Comparison of ENCODE assay signal across 2 cellular contexts in the genomic region with DNA sequence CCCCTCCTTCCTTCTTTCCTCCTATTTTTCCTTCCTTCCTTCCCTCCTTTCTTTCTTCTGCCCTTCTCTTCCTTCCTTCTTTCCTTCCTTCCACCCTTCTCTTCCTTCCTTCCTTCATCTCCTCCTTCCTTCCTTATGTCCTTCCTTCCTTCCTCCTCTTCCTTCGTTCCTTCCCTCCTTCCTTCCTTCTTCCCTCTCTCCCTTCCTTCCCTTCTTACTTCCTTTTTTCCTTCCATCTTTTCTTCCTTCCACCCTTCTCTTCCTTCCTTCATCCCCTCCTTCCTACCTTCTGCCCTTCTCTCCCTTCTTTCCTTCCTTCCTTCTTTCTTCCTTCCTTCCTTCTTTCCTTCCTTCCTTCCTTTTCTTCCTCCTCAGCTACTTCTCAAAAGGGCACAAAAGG.
TF ChIP-seq lines count a peak whose summit lies in the region.

No MANE protein-coding gene starts in this region.

TF ChIP-seq in HepG2, 621 proteins besides CTCF, POLR2A, EP300 and RAD21 (continued from another document):
- TF ChIP-seq, protein P1, sequence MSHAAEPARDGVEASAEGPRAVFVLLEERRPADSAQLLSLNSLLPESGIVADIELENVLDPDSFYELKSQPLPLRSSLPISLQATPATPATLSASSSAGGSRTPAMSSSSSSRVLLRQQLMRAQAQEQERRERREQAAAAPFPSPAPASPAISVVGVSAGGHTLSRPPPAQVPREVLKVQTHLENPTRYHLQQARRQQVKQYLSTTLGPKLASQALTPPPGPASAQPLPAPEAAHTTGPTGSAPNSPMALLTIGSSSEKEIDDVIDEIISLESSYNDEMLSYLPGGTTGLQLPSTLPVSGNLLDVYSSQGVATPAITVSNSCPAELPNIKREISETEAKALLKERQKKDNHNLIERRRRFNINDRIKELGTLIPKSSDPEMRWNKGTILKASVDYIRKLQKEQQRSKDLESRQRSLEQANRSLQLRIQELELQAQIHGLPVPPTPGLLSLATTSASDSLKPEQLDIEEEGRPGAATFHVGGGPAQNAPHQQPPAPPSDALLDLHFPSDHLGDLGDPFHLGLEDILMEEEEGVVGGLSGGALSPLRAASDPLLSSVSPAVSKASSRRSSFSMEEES (CRISPR knock-in tag; IDR thresholded peaks at IDR 0.05), result no peak

TF ChIP-seq in HEK293, 187 proteins besides CTCF, POLR2A, EP300 and RAD21 (continued from another document and continues in another):
- TF ChIP-seq, protein P2, sequence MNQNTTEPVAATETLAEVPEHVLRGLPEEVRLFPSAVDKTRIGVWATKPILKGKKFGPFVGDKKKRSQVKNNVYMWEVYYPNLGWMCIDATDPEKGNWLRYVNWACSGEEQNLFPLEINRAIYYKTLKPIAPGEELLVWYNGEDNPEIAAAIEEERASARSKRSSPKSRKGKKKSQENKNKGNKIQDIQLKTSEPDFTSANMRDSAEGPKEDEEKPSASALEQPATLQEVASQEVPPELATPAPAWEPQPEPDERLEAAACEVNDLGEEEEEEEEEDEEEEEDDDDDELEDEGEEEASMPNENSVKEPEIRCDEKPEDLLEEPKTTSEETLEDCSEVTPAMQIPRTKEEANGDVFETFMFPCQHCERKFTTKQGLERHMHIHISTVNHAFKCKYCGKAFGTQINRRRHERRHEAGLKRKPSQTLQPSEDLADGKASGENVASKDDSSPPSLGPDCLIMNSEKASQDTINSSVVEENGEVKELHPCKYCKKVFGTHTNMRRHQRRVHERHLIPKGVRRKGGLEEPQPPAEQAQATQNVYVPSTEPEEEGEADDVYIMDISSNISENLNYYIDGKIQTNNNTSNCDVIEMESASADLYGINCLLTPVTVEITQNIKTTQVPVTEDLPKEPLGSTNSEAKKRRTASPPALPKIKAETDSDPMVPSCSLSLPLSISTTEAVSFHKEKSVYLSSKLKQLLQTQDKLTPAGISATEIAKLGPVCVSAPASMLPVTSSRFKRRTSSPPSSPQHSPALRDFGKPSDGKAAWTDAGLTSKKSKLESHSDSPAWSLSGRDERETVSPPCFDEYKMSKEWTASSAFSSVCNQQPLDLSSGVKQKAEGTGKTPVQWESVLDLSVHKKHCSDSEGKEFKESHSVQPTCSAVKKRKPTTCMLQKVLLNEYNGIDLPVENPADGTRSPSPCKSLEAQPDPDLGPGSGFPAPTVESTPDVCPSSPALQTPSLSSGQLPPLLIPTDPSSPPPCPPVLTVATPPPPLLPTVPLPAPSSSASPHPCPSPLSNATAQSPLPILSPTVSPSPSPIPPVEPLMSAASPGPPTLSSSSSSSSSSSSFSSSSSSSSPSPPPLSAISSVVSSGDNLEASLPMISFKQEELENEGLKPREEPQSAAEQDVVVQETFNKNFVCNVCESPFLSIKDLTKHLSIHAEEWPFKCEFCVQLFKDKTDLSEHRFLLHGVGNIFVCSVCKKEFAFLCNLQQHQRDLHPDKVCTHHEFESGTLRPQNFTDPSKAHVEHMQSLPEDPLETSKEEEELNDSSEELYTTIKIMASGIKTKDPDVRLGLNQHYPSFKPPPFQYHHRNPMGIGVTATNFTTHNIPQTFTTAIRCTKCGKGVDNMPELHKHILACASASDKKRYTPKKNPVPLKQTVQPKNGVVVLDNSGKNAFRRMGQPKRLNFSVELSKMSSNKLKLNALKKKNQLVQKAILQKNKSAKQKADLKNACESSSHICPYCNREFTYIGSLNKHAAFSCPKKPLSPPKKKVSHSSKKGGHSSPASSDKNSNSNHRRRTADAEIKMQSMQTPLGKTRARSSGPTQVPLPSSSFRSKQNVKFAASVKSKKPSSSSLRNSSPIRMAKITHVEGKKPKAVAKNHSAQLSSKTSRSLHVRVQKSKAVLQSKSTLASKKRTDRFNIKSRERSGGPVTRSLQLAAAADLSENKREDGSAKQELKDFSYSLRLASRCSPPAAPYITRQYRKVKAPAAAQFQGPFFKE (tag by site-specific recombination; IDR thresholded peaks at IDR 0.05; ENCODE audit: borderline replicate concordance), result 0 out of 2 replicates have a peak, but pooled peaks have one; percentile 19
- TF ChIP-seq ZNF266 (tag by site-specific recombination; IDR thresholded peaks at IDR 0.05; ENCODE audit: low read depth), result peak; percentile 47; the same call in 1 of the 2 replicates
- TF ChIP-seq KLF7 (tag by site-specific recombination; IDR thresholded peaks at IDR 0.05; ENCODE audit: borderline replicate concordance), result no peak
- no peak for TF ChIP-seq ZNF529 (tag by site-specific recombination; IDR thresholded peaks at IDR 0.05; ENCODE audit: insufficient replicate concordance)
- TF ChIP-seq SALL2 (tag by site-specific recombination; IDR thresholded peaks at IDR 0.05; ENCODE audit: borderline replicate concordance), result 0 out of 2 replicates have a peak, but pooled peaks have one; percentile 79
- peak; percentile 99 for TF ChIP-seq ZNF366 (tag by site-specific recombination; conservative IDR thresholded peaks at IDR 0.05)
- TF ChIP-seq, protein P3, sequence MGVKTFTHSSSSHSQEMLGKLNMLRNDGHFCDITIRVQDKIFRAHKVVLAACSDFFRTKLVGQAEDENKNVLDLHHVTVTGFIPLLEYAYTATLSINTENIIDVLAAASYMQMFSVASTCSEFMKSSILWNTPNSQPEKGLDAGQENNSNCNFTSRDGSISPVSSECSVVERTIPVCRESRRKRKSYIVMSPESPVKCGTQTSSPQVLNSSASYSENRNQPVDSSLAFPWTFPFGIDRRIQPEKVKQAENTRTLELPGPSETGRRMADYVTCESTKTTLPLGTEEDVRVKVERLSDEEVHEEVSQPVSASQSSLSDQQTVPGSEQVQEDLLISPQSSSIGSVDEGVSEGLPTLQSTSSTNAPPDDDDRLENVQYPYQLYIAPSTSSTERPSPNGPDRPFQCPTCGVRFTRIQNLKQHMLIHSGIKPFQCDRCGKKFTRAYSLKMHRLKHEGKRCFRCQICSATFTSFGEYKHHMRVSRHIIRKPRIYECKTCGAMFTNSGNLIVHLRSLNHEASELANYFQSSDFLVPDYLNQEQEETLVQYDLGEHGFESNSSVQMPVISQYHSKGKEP (tag by site-specific recombination; IDR thresholded peaks at IDR 0.05), result no peak
- TF ChIP-seq ZNF114 (tag by site-specific recombination; IDR thresholded peaks at IDR 0.05), result 0 out of 2 replicates have a peak, but pooled peaks have one; percentile 57
- TF ChIP-seq, protein P4, sequence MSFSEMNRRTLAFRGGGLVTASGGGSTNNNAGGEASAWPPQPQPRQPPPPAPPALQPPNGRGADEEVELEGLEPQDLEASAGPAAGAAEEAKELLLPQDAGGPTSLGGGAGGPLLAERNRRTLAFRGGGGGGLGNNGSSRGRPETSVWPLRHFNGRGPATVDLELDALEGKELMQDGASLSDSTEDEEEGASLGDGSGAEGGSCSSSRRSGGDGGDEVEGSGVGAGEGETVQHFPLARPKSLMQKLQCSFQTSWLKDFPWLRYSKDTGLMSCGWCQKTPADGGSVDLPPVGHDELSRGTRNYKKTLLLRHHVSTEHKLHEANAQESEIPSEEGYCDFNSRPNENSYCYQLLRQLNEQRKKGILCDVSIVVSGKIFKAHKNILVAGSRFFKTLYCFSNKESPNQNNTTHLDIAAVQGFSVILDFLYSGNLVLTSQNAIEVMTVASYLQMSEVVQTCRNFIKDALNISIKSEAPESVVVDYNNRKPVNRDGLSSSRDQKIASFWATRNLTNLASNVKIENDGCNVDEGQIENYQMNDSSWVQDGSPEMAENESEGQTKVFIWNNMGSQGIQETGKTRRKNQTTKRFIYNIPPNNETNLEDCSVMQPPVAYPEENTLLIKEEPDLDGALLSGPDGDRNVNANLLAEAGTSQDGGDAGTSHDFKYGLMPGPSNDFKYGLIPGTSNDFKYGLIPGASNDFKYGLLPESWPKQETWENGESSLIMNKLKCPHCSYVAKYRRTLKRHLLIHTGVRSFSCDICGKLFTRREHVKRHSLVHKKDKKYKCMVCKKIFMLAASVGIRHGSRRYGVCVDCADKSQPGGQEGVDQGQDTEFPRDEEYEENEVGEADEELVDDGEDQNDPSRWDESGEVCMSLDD (tag by site-specific recombination; IDR thresholded peaks at IDR 0.05), result 0 out of 2 replicates have a peak, but pooled peaks have one; percentile 31
- peak; percentile 82; the same call in 1 of the 2 replicates for TF ChIP-seq ZNF785 (tag by site-specific recombination; IDR thresholded peaks at IDR 0.05)
- no peak for TF ChIP-seq KLF1 (tag by site-specific recombination; IDR thresholded peaks at IDR 0.05)
- no peak for TF ChIP-seq OVOL3 (tag by site-specific recombination; IDR thresholded peaks at IDR 0.05)
- TF ChIP-seq, protein P5, sequence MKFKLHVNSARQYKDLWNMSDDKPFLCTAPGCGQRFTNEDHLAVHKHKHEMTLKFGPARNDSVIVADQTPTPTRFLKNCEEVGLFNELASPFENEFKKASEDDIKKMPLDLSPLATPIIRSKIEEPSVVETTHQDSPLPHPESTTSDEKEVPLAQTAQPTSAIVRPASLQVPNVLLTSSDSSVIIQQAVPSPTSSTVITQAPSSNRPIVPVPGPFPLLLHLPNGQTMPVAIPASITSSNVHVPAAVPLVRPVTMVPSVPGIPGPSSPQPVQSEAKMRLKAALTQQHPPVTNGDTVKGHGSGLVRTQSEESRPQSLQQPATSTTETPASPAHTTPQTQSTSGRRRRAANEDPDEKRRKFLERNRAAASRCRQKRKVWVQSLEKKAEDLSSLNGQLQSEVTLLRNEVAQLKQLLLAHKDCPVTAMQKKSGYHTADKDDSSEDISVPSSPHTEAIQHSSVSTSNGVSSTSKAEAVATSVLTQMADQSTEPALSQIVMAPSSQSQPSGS (tag by site-specific recombination; IDR thresholded peaks at IDR 0.05; ENCODE audit: low read depth), result no peak
- TF ChIP-seq, protein P6, sequence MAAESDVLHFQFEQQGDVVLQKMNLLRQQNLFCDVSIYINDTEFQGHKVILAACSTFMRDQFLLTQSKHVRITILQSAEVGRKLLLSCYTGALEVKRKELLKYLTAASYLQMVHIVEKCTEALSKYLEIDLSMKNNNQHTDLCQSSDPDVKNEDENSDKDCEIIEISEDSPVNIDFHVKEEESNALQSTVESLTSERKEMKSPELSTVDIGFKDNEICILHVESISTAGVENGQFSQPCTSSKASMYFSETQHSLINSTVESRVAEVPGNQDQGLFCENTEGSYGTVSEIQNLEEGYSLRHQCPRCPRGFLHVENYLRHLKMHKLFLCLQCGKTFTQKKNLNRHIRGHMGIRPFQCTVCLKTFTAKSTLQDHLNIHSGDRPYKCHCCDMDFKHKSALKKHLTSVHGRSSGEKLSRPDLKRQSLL (tag by site-specific recombination; IDR thresholded peaks at IDR 0.05), result no peak
- TF ChIP-seq, protein P7, sequence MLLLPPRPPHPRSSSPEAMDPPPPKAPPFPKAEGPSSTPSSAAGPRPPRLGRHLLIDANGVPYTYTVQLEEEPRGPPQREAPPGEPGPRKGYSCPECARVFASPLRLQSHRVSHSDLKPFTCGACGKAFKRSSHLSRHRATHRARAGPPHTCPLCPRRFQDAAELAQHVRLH (tag by site-specific recombination; IDR thresholded peaks at IDR 0.05), result no peak
- no peak for TF ChIP-seq ZNF335 (tag by site-specific recombination; conservative IDR thresholded peaks at IDR 0.05)
- no peak for TF ChIP-seq MZF1 (tag by site-specific recombination; IDR thresholded peaks at IDR 0.05; ENCODE audit: borderline replicate concordance)
- peak; percentile 80; the same call in 1 of the 2 replicates for TF ChIP-seq ZNF791 (tag by site-specific recombination; IDR thresholded peaks at IDR 0.05)
- peak; percentile 94 for TF ChIP-seq ZNF473 (tag by site-specific recombination; IDR thresholded peaks at IDR 0.05)
- TF ChIP-seq, protein P8, sequence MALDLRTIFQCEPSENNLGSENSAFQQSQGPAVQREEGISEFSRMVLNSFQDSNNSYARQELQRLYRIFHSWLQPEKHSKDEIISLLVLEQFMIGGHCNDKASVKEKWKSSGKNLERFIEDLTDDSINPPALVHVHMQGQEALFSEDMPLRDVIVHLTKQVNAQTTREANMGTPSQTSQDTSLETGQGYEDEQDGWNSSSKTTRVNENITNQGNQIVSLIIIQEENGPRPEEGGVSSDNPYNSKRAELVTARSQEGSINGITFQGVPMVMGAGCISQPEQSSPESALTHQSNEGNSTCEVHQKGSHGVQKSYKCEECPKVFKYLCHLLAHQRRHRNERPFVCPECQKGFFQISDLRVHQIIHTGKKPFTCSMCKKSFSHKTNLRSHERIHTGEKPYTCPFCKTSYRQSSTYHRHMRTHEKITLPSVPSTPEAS (tag by site-specific recombination; IDR thresholded peaks at IDR 0.05), result no peak
- TF ChIP-seq ZNF701 (tag by site-specific recombination; IDR thresholded peaks at IDR 0.05), result peak; percentile 34; the same call in 1 of the 2 replicates
- TF ChIP-seq ZNF544 (tag by site-specific recombination; IDR thresholded peaks at IDR 0.05), result peak; percentile 82
- peak; percentile 86; the same call in 1 of the 2 replicates for TF ChIP-seq ZNF311 (tag by site-specific recombination; IDR thresholded peaks at IDR 0.05; ENCODE audit: borderline replicate concordance)
- TF ChIP-seq, protein P9, sequence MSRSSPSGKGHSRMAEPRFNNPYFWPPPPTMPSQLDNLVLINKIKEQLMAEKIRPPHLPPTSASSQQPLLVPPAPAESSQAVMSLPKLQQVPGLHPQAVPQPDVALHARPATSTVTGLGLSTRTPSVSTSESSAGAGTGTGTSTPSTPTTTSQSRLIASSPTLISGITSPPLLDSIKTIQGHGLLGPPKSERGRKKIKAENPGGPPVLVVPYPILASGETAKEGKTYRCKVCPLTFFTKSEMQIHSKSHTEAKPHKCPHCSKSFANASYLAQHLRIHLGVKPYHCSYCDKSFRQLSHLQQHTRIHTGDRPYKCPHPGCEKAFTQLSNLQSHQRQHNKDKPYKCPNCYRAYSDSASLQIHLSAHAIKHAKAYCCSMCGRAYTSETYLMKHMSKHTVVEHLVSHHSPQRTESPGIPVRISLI (tag by site-specific recombination; IDR thresholded peaks at IDR 0.05), result no peak
- TF ChIP-seq, protein P10, sequence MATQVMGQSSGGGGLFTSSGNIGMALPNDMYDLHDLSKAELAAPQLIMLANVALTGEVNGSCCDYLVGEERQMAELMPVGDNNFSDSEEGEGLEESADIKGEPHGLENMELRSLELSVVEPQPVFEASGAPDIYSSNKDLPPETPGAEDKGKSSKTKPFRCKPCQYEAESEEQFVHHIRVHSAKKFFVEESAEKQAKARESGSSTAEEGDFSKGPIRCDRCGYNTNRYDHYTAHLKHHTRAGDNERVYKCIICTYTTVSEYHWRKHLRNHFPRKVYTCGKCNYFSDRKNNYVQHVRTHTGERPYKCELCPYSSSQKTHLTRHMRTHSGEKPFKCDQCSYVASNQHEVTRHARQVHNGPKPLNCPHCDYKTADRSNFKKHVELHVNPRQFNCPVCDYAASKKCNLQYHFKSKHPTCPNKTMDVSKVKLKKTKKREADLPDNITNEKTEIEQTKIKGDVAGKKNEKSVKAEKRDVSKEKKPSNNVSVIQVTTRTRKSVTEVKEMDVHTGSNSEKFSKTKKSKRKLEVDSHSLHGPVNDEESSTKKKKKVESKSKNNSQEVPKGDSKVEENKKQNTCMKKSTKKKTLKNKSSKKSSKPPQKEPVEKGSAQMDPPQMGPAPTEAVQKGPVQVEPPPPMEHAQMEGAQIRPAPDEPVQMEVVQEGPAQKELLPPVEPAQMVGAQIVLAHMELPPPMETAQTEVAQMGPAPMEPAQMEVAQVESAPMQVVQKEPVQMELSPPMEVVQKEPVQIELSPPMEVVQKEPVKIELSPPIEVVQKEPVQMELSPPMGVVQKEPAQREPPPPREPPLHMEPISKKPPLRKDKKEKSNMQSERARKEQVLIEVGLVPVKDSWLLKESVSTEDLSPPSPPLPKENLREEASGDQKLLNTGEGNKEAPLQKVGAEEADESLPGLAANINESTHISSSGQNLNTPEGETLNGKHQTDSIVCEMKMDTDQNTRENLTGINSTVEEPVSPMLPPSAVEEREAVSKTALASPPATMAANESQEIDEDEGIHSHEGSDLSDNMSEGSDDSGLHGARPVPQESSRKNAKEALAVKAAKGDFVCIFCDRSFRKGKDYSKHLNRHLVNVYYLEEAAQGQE (tag by site-specific recombination; IDR thresholded peaks at IDR 0.05), result no peak
- 0 out of 2 replicates have a peak, but pooled peaks have one; percentile 4 for TF ChIP-seq ZNF571 (tag by site-specific recombination; IDR thresholded peaks at IDR 0.05)
